Comparison of ENCODE assay signal across 23 cellular contexts in genomic region chr16:85621698-85622433, GRCh38. TPM values are rescaled to one million over a fixed set of nuclear protein-coding genes. Genes with fewer than 3 reads are reported as not detected.
A peak's percentile ranks its signal among the peaks of the same experiment; 100 is the strongest.
DNase-seq lines count a peak whose midpoint lies in the region; ATAC-seq, FAIRE-seq and TF ChIP-seq lines count a peak whose summit lies in the region.
"Had no signal": no experiment of that assay in that cellular context is flagged by ENCODE, and none has a peak within 500 bp of the region (broad histone marks: within the 10 kb centered on the region; RNA-seq: fewer than 3 reads in every experiment).

No MANE protein-coding gene starts in this region.

- ATAC-seq in pancreas (peak; percentile 64 to 83 (median 78)), HG02970 (IDR thresholded peaks at IDR 0.05; ENCODE audit: low FRiP score, unreplicated experiment) (no peak), Right ventricle myocardium superior (ENCODE audit: poor library complexity) (no peak), GM18861 (IDR thresholded peaks at IDR 0.05; ENCODE audit: unreplicated experiment) (no peak)
- ATAC-seq: GM12878 had no signal

- H3K36me3 ChIP-seq in BLaER1 (peaks cover 70% of the 10 kb centered on the region), pancreas (no peaks in the 10 kb centered on the region)
- H3K36me3 ChIP-seq: brain microvascular endothelial cell had no signal

- no peak for DNase-seq in glutamatergic neuron
- DNase-seq in pancreas = peak in 3 of 6 donors; percentile 81 to 87 (median 84)
- no peak for DNase-seq in Right ventricle myocardium superior
- no peak for DNase-seq in DMS 273 treated with DMSO at 0.1 percent for 48 hours (lab: John Stamatoyannopoulos, UW)
- DNase-seq: activated CD4-positive, alpha-beta memory T cell treated with anti-CD3 and anti-CD28 coated beads for 36 hours; activated naive CD4-positive, alpha-beta T cell treated with anti-CD3 and anti-CD28 coated beads, Interleukin-2, amount 50 U/mL, for 16 hours; activated T-cell treated with anti-CD3 and anti-CD28 coated beads, Interleukin-2, amount 50 U/mL, for 1 hour; brain microvascular endothelial cell; dorsolateral prefrontal cortex; GDM1; KG1; NCI-H1105; NCI-H82; stimulated activated naive CD4-positive, alpha-beta T cell treated with Interleukin-2 at 50 U/mL for 16 hours had no signal

- H3K27me3 ChIP-seq in BLaER1 (no peaks in the 10 kb centered on the region), pancreas (no peaks in the 10 kb centered on the region)
- H3K27me3 ChIP-seq: brain microvascular endothelial cell, dorsolateral prefrontal cortex, esophagus muscularis mucosa had no signal

- FAIRE-seq in pancreas (lab: Jason Lieb, UNC) = no peak
- FAIRE-seq: D721Med, GM12878, urothelium cell line had no signal

- peak overlapping the region; percentile 25 for H3K4me2 ChIP-seq in BLaER1

- intact Hi-C loops in pancreas (cut with DNase I) (no loop called here), Right ventricle myocardium superior (cut with DNase I) (no loop called here)

- WGBS in pancreas, 2 donors = 29 to 32% methylated on average over 13 of the region's 13 CpGs

- H3K4me1 ChIP-seq in BLaER1 = peaks cover 100% of the 10 kb centered on the region
- H3K4me1 ChIP-seq in pancreas = peaks cover 32 to 65% (median 50%) of the 10 kb centered on the region in 3 donors

- H3K9me3 ChIP-seq in BLaER1 (no peaks in the 10 kb centered on the region), pancreas (no peaks in the 10 kb centered on the region)
- H3K9me3 ChIP-seq: esophagus muscularis mucosa had no signal

- H3K4me3 Mint-ChIP-seq in IgD-negative memory B cell = peak overlapping the region in 3 of 4 donors; percentile 11 to 68 (median 32)
- peak overlapping the region; percentile 69 for H3K4me3 Mint-ChIP-seq in glutamatergic neuron (ENCODE audit: unreplicated experiment)
- H3K4me3 Mint-ChIP-seq: activated CD4-positive, alpha-beta memory T cell treated with anti-CD3 and anti-CD28 coated beads for 36 hours had no signal

- H3K9ac ChIP-seq in BLaER1 = no peak overlapping the region

- H3K27ac ChIP-seq in BLaER1 (no peak overlapping the region), pancreas (peak overlapping the region in 3 of 4 donors; percentile 54 to 83 (median 78))
- H3K27ac ChIP-seq: brain microvascular endothelial cell, dorsolateral prefrontal cortex, esophagus muscularis mucosa had no signal

- no peak for TF ChIP-seq CTCF in glutamatergic neuron (IDR thresholded peaks at IDR 0.05; ENCODE audit: partially characterized antibody, unreplicated experiment)
- TF ChIP-seq CTCF in pancreas (IDR thresholded peaks at IDR 0.05) = no peak

- H3K4me1 Mint-ChIP-seq in IgD-negative memory B cell = peaks cover 21 to 45% (median 27%) of the 10 kb centered on the region in 3 donors
- peaks cover 72% of the 10 kb centered on the region for H3K4me1 Mint-ChIP-seq in glutamatergic neuron (ENCODE audit: low read depth, unreplicated experiment)

- H3K4me3 ChIP-seq in BLaER1 = no peak overlapping the region
- H3K4me3 ChIP-seq in pancreas = no peak overlapping the region
- H3K4me3 ChIP-seq: dorsolateral prefrontal cortex, esophagus muscularis mucosa, GM12878, lung had no signal

- H3K36me3 Mint-ChIP-seq in IgD-negative memory B cell = peaks cover 3% of the 10 kb centered on the region
- H3K36me3 Mint-ChIP-seq in glutamatergic neuron (ENCODE audit: unreplicated experiment) = peaks cover 5% of the 10 kb centered on the region
- H3K36me3 Mint-ChIP-seq: activated CD4-positive, alpha-beta memory T cell treated with anti-CD3 and anti-CD28 coated beads for 36 hours had no signal

- H3K27ac Mint-ChIP-seq in IgD-negative memory B cell = no peak overlapping the region
- peak overlapping the region; percentile 74 for H3K27ac Mint-ChIP-seq in glutamatergic neuron (ENCODE audit: unreplicated experiment)
- H3K27ac Mint-ChIP-seq: activated CD4-positive, alpha-beta memory T cell treated with anti-CD3 and anti-CD28 coated beads for 36 hours had no signal

- peaks cover 100% of the 10 kb centered on the region for H4K20me1 ChIP-seq in BLaER1

- H3K27me3 Mint-ChIP-seq in IgD-negative memory B cell (no peaks in the 10 kb centered on the region), glutamatergic neuron (ENCODE audit: unreplicated experiment) (peaks cover 44% of the 10 kb centered on the region)

- no peaks in the 10 kb centered on the region for H3K9me3 Mint-ChIP-seq in IgD-negative memory B cell
- H3K9me3 Mint-ChIP-seq in glutamatergic neuron (ENCODE audit: unreplicated experiment) = peaks cover 55% of the 10 kb centered on the region
- H3K9me3 Mint-ChIP-seq: activated CD4-positive, alpha-beta memory T cell treated with anti-CD3 and anti-CD28 coated beads for 36 hours had no signal

RNA-seq across cellular contexts. Expression of gene GSE1, which starts 8.7 kb away (rescaled TPM):
- polyA plus RNA-seq in IgD-negative memory B cell = 7.3 TPM
- 473 TPM for total RNA-seq in glutamatergic neuron (ENCODE audit: unreplicated experiment)
- total RNA-seq in pancreas = 10 to 100 TPM; 32.0 to 50.3 (median 41.9) TPM
- 10 to 100 TPM; 32.9 to 61.5 TPM for polyA plus RNA-seq in pancreas
- total RNA-seq in Right ventricle myocardium superior = 30.3 TPM

Comparison
In these comparisons a context has a peak if more than half of its experiments do, and no peak if none do; other contexts are left out.
1. ATAC-seq: peak in pancreas (4 of 4); none in HG02970 (single experiment), Right ventricle myocardium superior (single experiment) and GM18861 (single experiment).